2 cellular contexts compared by ENCODE assay signal in genomic region chr6:157433678-157434081, GRCh38.
TF ChIP-seq lines count a peak whose summit lies in the region.

No MANE protein-coding gene starts in this region.

TF ChIP-seq in K562, 482 proteins besides CTCF, POLR2A, EP300 and RAD21 (continues in another document):
- no peak for TF ChIP-seq HDAC8 (tag; IDR thresholded peaks at IDR 0.05)
- 0 out of 2 replicates have a peak, but pooled peaks have one; percentile 50 for TF ChIP-seq BHLHE40 (IDR thresholded peaks at IDR 0.05; ENCODE audit: low read length)
- TF ChIP-seq ZSCAN29 (IDR thresholded peaks at IDR 0.05): no peak
- 0 out of 2 replicates have a peak, but pooled peaks have one; percentile 37 for TF ChIP-seq CREB3 (tag; conservative IDR thresholded peaks at IDR 0.05; ENCODE audit: low read depth)
- 0 out of 2 replicates have a peak, but pooled peaks have one; percentile 40 for TF ChIP-seq ZNF740 (CRISPR knock-in tag; IDR thresholded peaks at IDR 0.05)
- TF ChIP-seq ZNF740 (tag; IDR thresholded peaks at IDR 0.05): no peak; a peak in 1 of 4 replicates
- no peak for TF ChIP-seq ARID2 (IDR thresholded peaks at IDR 0.05)
- TF ChIP-seq DPF2 (IDR thresholded peaks at IDR 0.05): peak; percentile 47
- peak; percentile 77 for TF ChIP-seq ZNF592 (IDR thresholded peaks at IDR 0.05)
- TF ChIP-seq MEIS2 (IDR thresholded peaks at IDR 0.05; ENCODE audit: partially characterized antibody): peak; percentile 23
- TF ChIP-seq SLC30A9 (CRISPR knock-in tag; IDR thresholded peaks at IDR 0.05): no peak
- peak in 1 of 3 experiments; percentile 26 for TF ChIP-seq YY1 (IDR thresholded peaks at IDR 0.05; ENCODE audit: borderline replicate concordance in 1 of 3, control insufficient read depth in 1 of 3, extremely low read depth in 1 of 3, insufficient read depth in 3 of 3, insufficient read length in 1 of 3, insufficient replicate concordance in 2 of 3, low read depth in 1 of 3, low read length in 2 of 3)
- TF ChIP-seq MCM5 (IDR thresholded peaks at IDR 0.05; ENCODE audit: low read depth): no peak
- peak; percentile 54 for TF ChIP-seq TFAP4 (CRISPR knock-in tag; IDR thresholded peaks at IDR 0.05; ENCODE audit: borderline replicate concordance)

TF ChIP-seq in HepG2, 621 proteins besides CTCF, POLR2A, EP300 and RAD21:
- TF ChIP-seq ATRX (CRISPR knock-in tag; IDR thresholded peaks at IDR 0.05; ENCODE audit: borderline replicate concordance) (no peak), ZNF512B (CRISPR knock-in tag; IDR thresholded peaks at IDR 0.05; ENCODE audit: borderline replicate concordance) (no peak), ZNF430 (CRISPR knock-in tag; IDR thresholded peaks at IDR 0.05) (no peak), PHF21A (CRISPR knock-in tag; IDR thresholded peaks at IDR 0.05) (no peak), EED (CRISPR knock-in tag; IDR thresholded peaks at IDR 0.05) (no peak), SAFB2 (CRISPR knock-in tag; IDR thresholded peaks at IDR 0.05; ENCODE audit: borderline replicate concordance, low read depth) (no peak), BCL3 (CRISPR knock-in tag; IDR thresholded peaks at IDR 0.05) (no peak), KDM6A (CRISPR knock-in tag; IDR thresholded peaks at IDR 0.05; ENCODE audit: low read depth) (no peak), ZNF558 (CRISPR knock-in tag; IDR thresholded peaks at IDR 0.05; ENCODE audit: borderline replicate concordance) (no peak), SMARCC2 (IDR thresholded peaks at IDR 0.05) (no peak), SP1 (IDR thresholded peaks at IDR 0.05) (no peak), SP1 (CRISPR knock-in tag; IDR thresholded peaks at IDR 0.05) (no peak), DNMT1 (CRISPR knock-in tag; IDR thresholded peaks at IDR 0.05) (no peak), ATF4 (CRISPR knock-in tag; IDR thresholded peaks at IDR 0.05) (no peak)
